ENCODE assay signal across 8 cellular contexts in genomic region chr2:121649402-121649651, GRCh38. TPM values are rescaled to one million over a fixed set of nuclear protein-coding genes. Genes with fewer than 3 reads are reported as not detected.
A peak's percentile ranks its signal among the peaks of the same experiment; 100 is the strongest.
DNase-seq lines count a peak whose midpoint lies in the region; ATAC-seq and TF ChIP-seq lines count a peak whose summit lies in the region.

Gene CLASP1 (minus strand): TSS chr2:121649462. CDS start chr2:121605895, 43,567 bp downstream.

- H3F3A ChIP-seq in PC-9 (ENCODE audit: insufficient read depth, low read depth), result peaks cover 8% of the 10 kb centered on the region; the same call in 1 of the 2 replicates

- BruUV-seq in PC-9 (replicated peaks; lab: Mats Ljungman, UMichigan), result no TSS peak

- in situ Hi-C loops in Caki2 (cut with HindIII; ENCODE audit: low pct_unique_long_range_greater_than_20kb, low sequenced_read_pairs), result no loop called here

- peak within 1 kb of the TSS; percentile 97 for H2AFZ ChIP-seq in PC-9

- no peaks in the 10 kb centered on the region for H3K27me3 Mint-ChIP-seq in activated T-cell treated with anti-CD3 and anti-CD28 coated beads, Interleukin-2, amount 50 U/mL, for 4 hours (ENCODE audit: low read depth)

- WGBS in HUES64, result under 1% methylated on average over 16 of the region's 20 CpGs

- no peaks in the 10 kb centered on the region for H3K9me2 ChIP-seq in PC-9 (ENCODE audit: insufficient read depth)

- no peaks in the 10 kb centered on the region for H3K9me3 Mint-ChIP-seq in activated T-cell treated with anti-CD3 and anti-CD28 coated beads, Interleukin-2, amount 50 U/mL, for 4 hours

- CTCF ChIA-PET in PC-9 (lab: Charles Lee), result interaction anchor here (0.5 to 0.7 kb wide), 4 partner anchors 58 to 953 kb away, joined by 3 to 17 read pairs (median 6); no protein-coding TSS in a partner anchor

- ATAC-seq in GM21447 (IDR thresholded peaks at IDR 0.05; ENCODE audit: unreplicated experiment), result peak; percentile 86
- ATAC-seq in activated T-cell treated with anti-CD3 and anti-CD28 coated beads, Interleukin-2, amount 50 U/mL, for 4 hours, result peak; percentile 95 to 96

- peaks cover 11% of the 10 kb centered on the region for H3K36me3 Mint-ChIP-seq in activated T-cell treated with anti-CD3 and anti-CD28 coated beads, Interleukin-2, amount 50 U/mL, for 4 hours (ENCODE audit: insufficient read depth)

- DNase-seq in Caki2 (ENCODE audit: low read depth), result peak; percentile 97
- peak; percentile 95 to 96 for DNase-seq in PC-9
- peak; percentile 94 for DNase-seq in activated T-cell treated with anti-CD3 and anti-CD28 coated beads, Interleukin-2, amount 50 U/mL, for 4 hours
- peak; percentile 97 to 99 for DNase-seq in erythroblast (lab: John Stamatoyannopoulos, UW)
- peak; percentile 90 for DNase-seq in stimulated activated CD8-positive, alpha-beta memory T cell treated with anti-CD3 and anti-CD28 coated beads, Interleukin-7, amount 100 ng/mL, for 24 hours (ENCODE audit: low read depth)

- H3K9me3 ChIP-seq in HUES64 (ENCODE audit: insufficient read depth, low read depth, low read length) (no peaks in the 10 kb centered on the region), PC-9 (ENCODE audit: insufficient read depth, low read depth) (no peaks in the 10 kb centered on the region), mucosa of rectum (ENCODE audit: control insufficient read depth in 2 of 2, low read length in 2 of 2) (no peaks in the 10 kb centered on the region)

- H3K36me3 ChIP-seq in HUES64 (ENCODE audit: insufficient read depth, low read length) (no peaks in the 10 kb centered on the region), PC-9 (ENCODE audit: low read depth) (no peaks in the 10 kb centered on the region), mucosa of rectum (ENCODE audit: control insufficient read depth in 2 of 2, insufficient read depth in 2 of 2, low read length in 2 of 2) (no peaks in the 10 kb centered on the region)

- peaks cover 14% of the 10 kb centered on the region for H3K4me1 ChIP-seq in HUES64 (ENCODE audit: insufficient read depth, low read length)
- H3K4me1 ChIP-seq in PC-9 (replicated peaks; ENCODE audit: insufficient read depth), result peaks cover 23% of the 10 kb centered on the region
- peaks cover 18 to 22% of the 10 kb centered on the region in 2 donors for H3K4me1 ChIP-seq in mucosa of rectum (ENCODE audit: control insufficient read depth in 2 of 2, insufficient read depth in 2 of 2, low read length in 2 of 2)

- peak within 1 kb of the TSS; percentile 97 for H3K4me3 Mint-ChIP-seq in activated T-cell treated with anti-CD3 and anti-CD28 coated beads, Interleukin-2, amount 50 U/mL, for 4 hours

- H3K4me1 Mint-ChIP-seq in activated T-cell treated with anti-CD3 and anti-CD28 coated beads, Interleukin-2, amount 50 U/mL, for 4 hours (ENCODE audit: low read depth), result peaks cover 65% of the 10 kb centered on the region

- H3K27ac ChIP-seq in HUES64 (ENCODE audit: low read depth, low read length) (peak within 1 kb of the TSS; percentile 84), PC-9 (peak within 1 kb of the TSS; percentile 81), mucosa of rectum (ENCODE audit: low read depth in 2 of 2, low read length in 2 of 2) (peak within 1 kb of the TSS; percentile 89 to 98)

- H3K79me2 ChIP-seq in PC-9 (ENCODE audit: low read depth), result peaks cover 75% of the 10 kb centered on the region

- peak within 1 kb of the TSS; percentile 90 for H3K9ac ChIP-seq in HUES64 (ENCODE audit: low read depth, low read length)
- peak within 1 kb of the TSS; percentile 81 to 99 for H3K9ac ChIP-seq in mucosa of rectum (ENCODE audit: low read depth in 1 of 2, low read length in 2 of 2)

- TF ChIP-seq CTCF in PC-9 (conservative IDR thresholded peaks at IDR 0.05), result no peak

- H3K4me2 ChIP-seq in PC-9, result peak within 1 kb of the TSS; percentile 93

- POLR2A ChIA-PET in PC-9 (lab: Charles Lee; ENCODE audit: unreplicated experiment), result interaction anchor here (0.6 to 1.0 kb wide), 2 partner anchors 119 to 520 kb away, joined by 4 to 21 read pairs; partner anchors contain the start of gene RNU4ATAC

- H4K20me1 ChIP-seq in PC-9 (ENCODE audit: insufficient read depth), result peaks cover 12% of the 10 kb centered on the region; the same call in 1 of the 2 replicates

- intact Hi-C loops in PC-9 (cut with micrococcal nuclease; ENCODE audit: unreplicated experiment), result loop anchor here (1.0 kb wide), 1 partner anchor 48 kb away; no protein-coding TSS in a partner anchor

- TF ChIP-seq POLR2A in erythroblast (IDR thresholded peaks at IDR 0.05; ENCODE audit: low read length), result no peak

- peak within 1 kb of the TSS; percentile 80 for H3K4me3 ChIP-seq in HUES64 (ENCODE audit: low read length)
- peak within 1 kb of the TSS; percentile 69 for H3K4me3 ChIP-seq in PC-9
- H3K4me3 ChIP-seq in mucosa of rectum (ENCODE audit: low read length in 2 of 2), result peak within 1 kb of the TSS; percentile 91 to 99

- H3K27me3 ChIP-seq in HUES64 (ENCODE audit: insufficient read depth, low read length) (no peaks in the 10 kb centered on the region), PC-9 (ENCODE audit: insufficient read depth, low read depth) (no peaks in the 10 kb centered on the region), mucosa of rectum (ENCODE audit: control insufficient read depth in 2 of 2, insufficient read depth in 2 of 2, low read length in 2 of 2) (no peaks in the 10 kb centered on the region)

RNA-seq across cellular contexts. Expression of gene CLASP1, which starts in this region (rescaled TPM):
- 9.5 and 21.0 TPM in 2 replicates for total RNA-seq in Caki2 (2014; rRNA removed; shearing (Covaris generic); ENCODE audit: low replicate concordance)
- 26.7 TPM for polyA plus RNA-seq in HUES64 (2013, experiment 1 of 2)
- polyA plus RNA-seq in HUES64 (2013, experiment 2 of 2), result 28.1 TPM
- 61.8 and 83.5 TPM in 2 replicates for total RNA-seq in PC-9 (2021)
- 10 to 100 TPM; 48.3 to 68.2 (median 63.2) TPM for total RNA-seq in activated T-cell treated with anti-CD3 and anti-CD28 coated beads, Interleukin-2, amount 50 U/mL, for 4 hours

Comparison
In these comparisons a context has a peak if more than half of its experiments do, and no peak if none do; other contexts are left out.
1. Peak in every context shown above with its lines: DNase-seq, ATAC-seq, H3K4me3 ChIP-seq and H3K27ac ChIP-seq.